Comparison of ENCODE assay signal across 26 cellular contexts in genomic region chr10:65719790-65720189, GRCh38.
"Had no signal": no experiment of that assay in that cellular context is flagged by ENCODE, and none has a peak within 500 bp of the region (broad histone marks: within the 10 kb centered on the region; RNA-seq: fewer than 3 reads in every experiment).

No MANE protein-coding gene starts in this region.

- DNase-seq: colonic mucosa; effector CD8-positive, alpha-beta T cell; endodermal cell; foreskin fibroblast; gastrocnemius medialis; head of caudate nucleus; mucosa of descending colon; naive thymus-derived CD8-positive, alpha-beta T cell; nephron progenitor cell; nucleus accumbens; stimulated activated CD4-positive, alpha-beta T cell treated with anti-CD3 and anti-CD28 coated beads, Interleukin-2, amount 100 ng/mL, for 24 hours; stimulated activated CD4-positive, alpha-beta T cell treated with anti-CD3 and anti-CD28 coated beads, Interleukin-4, amount 100 ng/mL, for 24 hours; stimulated activated naive CD4-positive, alpha-beta T cell treated with Interleukin-2 at 50 U/mL for 16 hours; stomach; thyroid gland; trophoblast cell had no signal

- H3K9me3 ChIP-seq: colonic mucosa, esophagus muscularis mucosa, gastrocnemius medialis, mucosa of descending colon, prostate gland, right atrium auricular region, stomach, thyroid gland, vagina had no signal

- H3K4me3 ChIP-seq: colonic mucosa, esophagus muscularis mucosa, gastrocnemius medialis, lung, mucosa of descending colon, prostate gland, right atrium auricular region, stomach, thyroid gland, vagina had no signal

- FAIRE-seq: endothelial cell of umbilical vein, keratinocyte had no signal

- ATAC-seq: gastrocnemius medialis; left lobe of liver; mucosa of descending colon; naive thymus-derived CD8-positive, alpha-beta T cell; sciatic nerve; stimulated activated effector memory CD8-positive, alpha-beta T cell treated with anti-CD3 and anti-CD28 coated beads, Interleukin-12 subunit alpha, Interleukin-12 subunit beta, amount 100 ng/mL, for 72 hours had no signal

- H3K27ac ChIP-seq: colonic mucosa, esophagus muscularis mucosa, gastrocnemius medialis, prostate gland, right atrium auricular region, stomach, thyroid gland, vagina had no signal

- H3K36me3 ChIP-seq: colonic mucosa, esophagus muscularis mucosa, gastrocnemius medialis, prostate gland, right atrium auricular region, stomach, thyroid gland, vagina had no signal

- H3K4me1 ChIP-seq: colonic mucosa, esophagus muscularis mucosa, gastrocnemius medialis, prostate gland, right atrium auricular region, stomach, thyroid gland, vagina had no signal

- H3K27me3 ChIP-seq: colonic mucosa, esophagus muscularis mucosa, gastrocnemius medialis, right atrium auricular region, stomach, thyroid gland, vagina had no signal
